Comparison of ENCODE assay signal across 12 cellular contexts in the genomic region with DNA sequence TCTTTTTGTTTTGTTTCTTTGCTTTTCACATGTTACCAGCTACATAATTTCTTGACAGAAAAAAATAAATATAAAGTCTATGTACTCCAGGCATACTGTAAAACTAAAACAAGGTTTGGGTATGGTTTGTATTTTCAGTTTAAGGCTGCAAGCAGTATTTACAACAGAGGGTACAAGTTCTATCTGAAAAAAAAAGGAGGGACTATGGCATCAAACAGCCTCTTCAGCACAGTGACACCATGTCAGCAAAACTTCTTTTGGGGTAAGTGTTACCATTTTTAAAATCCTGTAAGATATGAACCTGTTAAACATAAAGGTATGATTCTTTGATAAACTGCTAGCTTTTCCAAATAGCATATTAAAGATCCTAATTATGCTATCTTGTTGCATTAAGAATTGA. TPM values are rescaled to one million over a fixed set of nuclear protein-coding genes. Genes with fewer than 3 reads are reported as not detected.
DNase-seq lines count a peak whose midpoint lies in the region; ATAC-seq and TF ChIP-seq lines count a peak whose summit lies in the region.
"Had no signal": no experiment of that assay in that cellular context is flagged by ENCODE, and none has a peak within 500 bp of the region (broad histone marks: within the 10 kb centered on the region; RNA-seq: fewer than 3 reads in every experiment).

No MANE protein-coding gene starts in this region.

- peak overlapping the region; percentile 77 for H3K9ac ChIP-seq in SK-N-MC (ENCODE audit: insufficient read length)
- no peak overlapping the region for H3K9ac ChIP-seq in fibroblast of lung (ENCODE audit: insufficient read depth, low read length)

- POLR2A ChIA-PET in WTC11 (lab: Charles Lee) = no interaction called here

- no peak for ATAC-seq in activated T-cell treated with anti-CD3 and anti-CD28 coated beads, Interleukin-2, amount 50 U/mL, for 4 hours
- ATAC-seq in HG02973 (IDR thresholded peaks at IDR 0.05; ENCODE audit: unreplicated experiment) = no peak
- no peak for ATAC-seq in HG02938 (IDR thresholded peaks at IDR 0.05; ENCODE audit: unreplicated experiment)
- ATAC-seq in WTC11 = no peak

- H3K4me3 ChIP-seq in SK-N-MC = peak overlapping the region; percentile 80
- H3K4me3 ChIP-seq in fibroblast of lung (replicated peaks in 1 of 4; ENCODE audit: control extremely low read depth in 1 of 4, insufficient read depth in 1 of 4, low read depth in 3 of 4, low read length in 4 of 4) = peak overlapping the region in 2 of 4 experiments; percentile 43 to 46
- H3K4me3 ChIP-seq in skeletal muscle cell (ENCODE audit: low read depth, low read length) = peak overlapping the region; percentile 12

- no peaks in the 10 kb centered on the region for H3K9me3 Mint-ChIP-seq in activated T-cell treated with anti-CD3 and anti-CD28 coated beads, Interleukin-2, amount 50 U/mL, for 4 hours
- H3K9me3 Mint-ChIP-seq in WTC11 = no peaks in the 10 kb centered on the region

- TF ChIP-seq CTCF in fibroblast of lung (conservative IDR thresholded peaks at IDR 0.05 in 1 of 2, IDR thresholded peaks at IDR 0.05 in 1 of 2; ENCODE audit: low read depth in 1 of 2, low read length in 2 of 2) (no peak), WTC11 (IDR thresholded peaks at IDR 0.05) (no peak)

- no peaks in the 10 kb centered on the region for H3K27me3 ChIP-seq in fibroblast of lung (ENCODE audit: control insufficient read depth, insufficient read depth, low read length)
- H3K27me3 ChIP-seq: ascending aorta had no signal

- CTCF ChIA-PET in WTC11 (lab: Charles Lee) = no interaction called here

- H3K4me1 ChIP-seq in fibroblast of lung (ENCODE audit: control insufficient read depth, extremely low read depth, insufficient read depth, low read length) = no peaks in the 10 kb centered on the region
- H3K4me1 ChIP-seq: ascending aorta had no signal

- no peaks in the 10 kb centered on the region for H3K9me3 ChIP-seq in SK-N-MC (ENCODE audit: low read depth, low read length)
- no peaks in the 10 kb centered on the region for H3K9me3 ChIP-seq in fibroblast of lung (ENCODE audit: control insufficient read depth, insufficient read depth, low read depth, low read length)
- H3K9me3 ChIP-seq: ascending aorta had no signal

- peaks cover 25% of the 10 kb centered on the region for H3K4me1 Mint-ChIP-seq in activated T-cell treated with anti-CD3 and anti-CD28 coated beads, Interleukin-2, amount 50 U/mL, for 4 hours (ENCODE audit: low read depth)
- H3K4me1 Mint-ChIP-seq in WTC11 = peaks cover 24% of the 10 kb centered on the region

- peak overlapping the region; percentile 11 for H3K4me3 Mint-ChIP-seq in activated T-cell treated with anti-CD3 and anti-CD28 coated beads, Interleukin-2, amount 50 U/mL, for 4 hours
- no peak overlapping the region for H3K4me3 Mint-ChIP-seq in WTC11

- no peak overlapping the region for H3K27ac Mint-ChIP-seq in WTC11

- no peaks in the 10 kb centered on the region for H3K36me3 Mint-ChIP-seq in activated T-cell treated with anti-CD3 and anti-CD28 coated beads, Interleukin-2, amount 50 U/mL, for 4 hours (ENCODE audit: insufficient read depth)
- H3K36me3 Mint-ChIP-seq in WTC11 = no peaks in the 10 kb centered on the region

- no peaks in the 10 kb centered on the region; the same call in 1 of the 2 replicates for H3K36me3 ChIP-seq in SK-N-MC (ENCODE audit: insufficient read depth, low read length)
- no peaks in the 10 kb centered on the region for H3K36me3 ChIP-seq in fibroblast of lung (ENCODE audit: control insufficient read depth, insufficient read depth, low read length)
- H3K36me3 ChIP-seq: ascending aorta had no signal

- H2AFZ ChIP-seq in fibroblast of lung (ENCODE audit: low read length) = no peak overlapping the region

- no peaks in the 10 kb centered on the region for H3K27me3 Mint-ChIP-seq in activated T-cell treated with anti-CD3 and anti-CD28 coated beads, Interleukin-2, amount 50 U/mL, for 4 hours (ENCODE audit: low read depth)
- no peaks in the 10 kb centered on the region for H3K27me3 Mint-ChIP-seq in WTC11 (ENCODE audit: low read depth)

- H3K79me2 ChIP-seq in fibroblast of lung (ENCODE audit: control insufficient read depth, insufficient read depth, low read length) = no peaks in the 10 kb centered on the region

- H4K20me1 ChIP-seq in fibroblast of lung (ENCODE audit: control insufficient read depth, extremely low read depth, insufficient read depth, low read length) = no peaks in the 10 kb centered on the region

- peak overlapping the region; percentile 47 for H3K4me2 ChIP-seq in fibroblast of lung (ENCODE audit: extremely low read depth, insufficient read depth, low read length)

- DNase-seq in activated T-cell treated with anti-CD3 and anti-CD28 coated beads, Interleukin-2, amount 50 U/mL, for 4 hours = no peak
- no peak for DNase-seq in activated T-cell treated with anti-CD3 and anti-CD28 coated beads, Interleukin-2, amount 50 U/mL, for 1 hour
- no peak for DNase-seq in SK-N-MC (ENCODE audit: low read depth, low spot score)
- DNase-seq in fibroblast of lung (ENCODE audit: low read depth in 2 of 2) = no peak
- no peak for DNase-seq in skeletal muscle cell (ENCODE audit: low read depth)
- DNase-seq in WTC11 (ENCODE audit: low spot score) = no peak
- DNase-seq: NCI-H446 treated with DMSO at 0.1 percent for 48 hours had no signal

- H3K27ac ChIP-seq in SK-N-MC (peak overlapping the region; percentile 92), fibroblast of lung (ENCODE audit: insufficient read depth, low read length) (no peak overlapping the region)
- H3K27ac ChIP-seq: ascending aorta, HL-60 had no signal

TF ChIP-seq in WTC11, 78 proteins besides CTCF, POLR2A, EP300 and RAD21 (continues in another document):
- TF ChIP-seq ZNF138 (CRISPR knock-in tag; conservative IDR thresholded peaks at IDR 0.05) = no peak
- TF ChIP-seq, protein P1, sequence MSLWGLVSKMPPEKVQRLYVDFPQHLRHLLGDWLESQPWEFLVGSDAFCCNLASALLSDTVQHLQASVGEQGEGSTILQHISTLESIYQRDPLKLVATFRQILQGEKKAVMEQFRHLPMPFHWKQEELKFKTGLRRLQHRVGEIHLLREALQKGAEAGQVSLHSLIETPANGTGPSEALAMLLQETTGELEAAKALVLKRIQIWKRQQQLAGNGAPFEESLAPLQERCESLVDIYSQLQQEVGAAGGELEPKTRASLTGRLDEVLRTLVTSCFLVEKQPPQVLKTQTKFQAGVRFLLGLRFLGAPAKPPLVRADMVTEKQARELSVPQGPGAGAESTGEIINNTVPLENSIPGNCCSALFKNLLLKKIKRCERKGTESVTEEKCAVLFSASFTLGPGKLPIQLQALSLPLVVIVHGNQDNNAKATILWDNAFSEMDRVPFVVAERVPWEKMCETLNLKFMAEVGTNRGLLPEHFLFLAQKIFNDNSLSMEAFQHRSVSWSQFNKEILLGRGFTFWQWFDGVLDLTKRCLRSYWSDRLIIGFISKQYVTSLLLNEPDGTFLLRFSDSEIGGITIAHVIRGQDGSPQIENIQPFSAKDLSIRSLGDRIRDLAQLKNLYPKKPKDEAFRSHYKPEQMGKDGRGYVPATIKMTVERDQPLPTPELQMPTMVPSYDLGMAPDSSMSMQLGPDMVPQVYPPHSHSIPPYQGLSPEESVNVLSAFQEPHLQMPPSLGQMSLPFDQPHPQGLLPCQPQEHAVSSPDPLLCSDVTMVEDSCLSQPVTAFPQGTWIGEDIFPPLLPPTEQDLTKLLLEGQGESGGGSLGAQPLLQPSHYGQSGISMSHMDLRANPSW (CRISPR knock-in tag; conservative IDR thresholded peaks at IDR 0.05; ENCODE audit: low read depth) = no peak
- TF ChIP-seq ELF4 (CRISPR knock-in tag; IDR thresholded peaks at IDR 0.05; ENCODE audit: low read depth) = no peak
- no peak for TF ChIP-seq GTF2I (CRISPR knock-in tag; conservative IDR thresholded peaks at IDR 0.05)
- no peak for TF ChIP-seq GRHL2 (CRISPR knock-in tag; IDR thresholded peaks at IDR 0.05; ENCODE audit: insufficient replicate concordance, severe bottlenecking)
- TF ChIP-seq ATF1 (CRISPR knock-in tag; IDR thresholded peaks at IDR 0.05) = no peak
- TF ChIP-seq ATF2 (CRISPR knock-in tag; IDR thresholded peaks at IDR 0.05; ENCODE audit: borderline replicate concordance, low read depth) = no peak
- TF ChIP-seq NFE2L1 (CRISPR knock-in tag; IDR thresholded peaks at IDR 0.05) = no peak
- no peak for TF ChIP-seq TP53 (CRISPR knock-in tag; IDR thresholded peaks at IDR 0.05)

RNA-seq across cellular contexts. Expression of gene RUNX2, which starts 0.4 kb away (rescaled TPM):
- 10 to 100 TPM; 26.5 to 37.0 (median 31.0) TPM for total RNA-seq in activated T-cell treated with anti-CD3 and anti-CD28 coated beads, Interleukin-2, amount 50 U/mL, for 4 hours
- total RNA-seq in fibroblast of lung = 2.1 and 4.5 TPM in 2 replicates
- polyA plus RNA-seq in fibroblast of lung = 2.5 and 4.0 TPM in 2 replicates
- 4.4 and 4.9 TPM in 2 replicates for polyA plus RNA-seq in fibroblast of lung (2012)
- 10.2 and 15.9 TPM in 2 replicates for polyA minus RNA-seq in fibroblast of lung (ENCODE audit: low replicate concordance)
- 0.28 to 0.55 TPM (median 0.53 TPM) in 3 replicates for total RNA-seq in WTC11 (2021)
- polyA plus RNA-seq: neural cell had no signal

RNA-seq across cellular contexts. Expression of gene SUPT3H, which starts 49.2 kb away (rescaled TPM):
- total RNA-seq in activated T-cell treated with anti-CD3 and anti-CD28 coated beads, Interleukin-2, amount 50 U/mL, for 4 hours = 10 to 100 TPM; 14.1 to 15.7 (median 15.7) TPM
- total RNA-seq in fibroblast of lung = 8.3 and 8.5 TPM in 2 replicates
- polyA plus RNA-seq in fibroblast of lung = 7.0 and 8.5 TPM in 2 replicates
- 4.9 and 5.8 TPM in 2 replicates for polyA plus RNA-seq in fibroblast of lung (2012)
- 1.4 and 12.4 TPM in 2 replicates for polyA minus RNA-seq in fibroblast of lung (ENCODE audit: low replicate concordance)
- total RNA-seq in WTC11 (2021) = 15.3 to 21.9 TPM (median 19.2 TPM) in 3 replicates
- total RNA-seq: ascending aorta had no signal
